21 cellular contexts compared by ENCODE assay signal in genomic region chr7:133789951-133790350, GRCh38.
DNase-seq lines count a peak whose midpoint lies in the region; ATAC-seq and TF ChIP-seq lines count a peak whose summit lies in the region.
"Had no signal": no experiment of that assay in that cellular context is flagged by ENCODE, and none has a peak within 500 bp of the region (broad histone marks: within the 10 kb centered on the region; RNA-seq: fewer than 3 reads in every experiment).

No MANE protein-coding gene starts in this region.

- peaks cover 6% of the 10 kb centered on the region for H3K4me1 Mint-ChIP-seq in nephron progenitor cell

- DNase-seq in NCI-H345 (lab: John Stamatoyannopoulos, UW) (peak; percentile 43), NCI-H345 treated with DMSO at 0.1 percent for 48 hours (lab: John Stamatoyannopoulos, UW; ENCODE audit: unreplicated experiment) (no peak), glomerular visceral epithelial cell (ENCODE audit: extremely low spot score) (peak; percentile 15), skeletal muscle cell (ENCODE audit: low read depth) (peak; percentile 19), 8988T (no peak), nephron progenitor cell (no peak)
- DNase-seq: activated naive CD4-positive, alpha-beta T cell; amygdala; CD8-positive, alpha-beta T cell; DMS53; left lung; MM.1S; mucosa of descending colon; NCI-H2029; nucleus accumbens; right cardiac atrium; stimulated activated naive CD8-positive, alpha-beta T cell treated with anti-CD3 and anti-CD28 coated beads, Interleukin-15, Interleukin-2, amounts not matched to agents 100 U/mL and 50 U/mL, for 24 hours; trophoblast cell had no signal

- TF ChIP-seq CTCF in VCaP (conservative IDR thresholded peaks at IDR 0.05) (peak; percentile 24; the same call in 1 of the 2 replicates), nephron progenitor cell (IDR thresholded peaks at IDR 0.05) (no peak)

- H3K9me3 Mint-ChIP-seq in nephron progenitor cell = no peaks in the 10 kb centered on the region
- H3K9me3 Mint-ChIP-seq: CD8-positive, alpha-beta T cell had no signal

- no peak for TF ChIP-seq POLR2A in GM18505 (IDR thresholded peaks at IDR 0.05; ENCODE audit: borderline replicate concordance, extremely low read depth, insufficient read depth, insufficient read length)

- H3K27me3 Mint-ChIP-seq in nephron progenitor cell (ENCODE audit: low read depth, poor library complexity) = peaks cover 3% of the 10 kb centered on the region

- no peak overlapping the region for H3K27ac ChIP-seq in VCaP
- H3K27ac ChIP-seq: left lung had no signal

- no peak overlapping the region for H3K4me3 ChIP-seq in skeletal muscle cell (ENCODE audit: low read depth, low read length)
- H3K4me3 ChIP-seq: left lung, mucosa of descending colon had no signal

- H3K27ac Mint-ChIP-seq in nephron progenitor cell = no peak overlapping the region
- H3K27ac Mint-ChIP-seq: CD8-positive, alpha-beta T cell had no signal

- H3K4me3 Mint-ChIP-seq in nephron progenitor cell = no peak overlapping the region
- H3K4me3 Mint-ChIP-seq: CD8-positive, alpha-beta T cell had no signal

- no peak for ATAC-seq in GM18505 (IDR thresholded peaks at IDR 0.05; ENCODE audit: unreplicated experiment)
- ATAC-seq: CD8-positive, alpha-beta T cell; HepG2; left lung; mucosa of descending colon; right cardiac atrium; stimulated activated naive CD8-positive, alpha-beta T cell treated with anti-CD3 and anti-CD28 coated beads, Interleukin-15, Interleukin-2, amounts not matched to agents 100 U/mL and 50 U/mL, for 24 hours had no signal

- H3K36me3 Mint-ChIP-seq in nephron progenitor cell (ENCODE audit: low read depth) = no peaks in the 10 kb centered on the region

Comparison
In these comparisons a context has a peak if more than half of its experiments do, and no peak if none do; other contexts are left out.
1. DNase-seq: peak in NCI-H345 (single experiment), glomerular visceral epithelial cell (single experiment) and skeletal muscle cell (single experiment); none in NCI-H345 treated with DMSO at 0.1 percent for 48 hours (single experiment), 8988T (single experiment) and nephron progenitor cell (single experiment).